ENCODE assay signal across 15 cellular contexts in genomic region chr20:49612127-49612738, GRCh38. TPM values are rescaled to one million over a fixed set of nuclear protein-coding genes. Genes with fewer than 3 reads are reported as not detected.
DNase-seq lines count a peak whose midpoint lies in the region; ATAC-seq, FAIRE-seq and TF ChIP-seq lines count a peak whose summit lies in the region.
"Had no signal": no experiment of that assay in that cellular context is flagged by ENCODE, and none has a peak within 500 bp of the region (broad histone marks: within the 10 kb centered on the region; RNA-seq: fewer than 3 reads in every experiment).

No MANE protein-coding gene starts in this region.

- H3K27ac ChIP-seq in mesenchymal stem cell (ENCODE audit: low read length, poor library complexity, severe bottlenecking) (no peak overlapping the region), skeletal muscle tissue (ENCODE audit: low read depth, low read length) (peak overlapping the region; percentile 54)
- H3K27ac ChIP-seq: Peyer's patch, prostate gland had no signal

- peak overlapping the region; percentile 28 for H2AK5ac ChIP-seq in mesenchymal stem cell (ENCODE audit: low read length, severe bottlenecking)

- no peak for ATAC-seq in GM19328 (IDR thresholded peaks at IDR 0.05; ENCODE audit: unreplicated experiment)

- H3K23ac ChIP-seq in mesenchymal stem cell (ENCODE audit: low read length in 2 of 2) = no peak overlapping the region

- FAIRE-seq in RCC 7860 (lab: Jason Lieb, UNC) = no peak

- no peak overlapping the region for H2BK120ac ChIP-seq in mesenchymal stem cell (ENCODE audit: low read depth, low read length)

- no peak for TF ChIP-seq RAD21 in Ishikawa (IDR thresholded peaks at IDR 0.05; ENCODE audit: low read depth)

- no peak overlapping the region for H4K91ac ChIP-seq in mesenchymal stem cell (ENCODE audit: low read length)

- no peak overlapping the region for H3K18ac ChIP-seq in mesenchymal stem cell (ENCODE audit: low read depth in 1 of 2, low read length in 2 of 2)

- H3K79me1 ChIP-seq in mesenchymal stem cell (replicated peaks; ENCODE audit: low read length, poor library complexity, severe bottlenecking) = no peaks in the 10 kb centered on the region

- 97% methylated on average over 6 of the region's 6 CpGs for WGBS in mesenchymal stem cell

- H3K4me2 ChIP-seq in mesenchymal stem cell (ENCODE audit: low read length, poor library complexity, severe bottlenecking) = no peak overlapping the region

- H2BK12ac ChIP-seq in mesenchymal stem cell (ENCODE audit: low read length in 2 of 2) = no peak overlapping the region

- DNase-seq in foreskin melanocyte (peak; percentile 82), mesenchymal stem cell (no peak), NCI-H69 (lab: John Stamatoyannopoulos, UW) (no peak), RCC 7860 (ENCODE audit: low spot score) (no peak), GM03348 (ENCODE audit: low spot score) (no peak)
- DNase-seq: activated B cell treated with CpG ODN at 0.5 μM for 24 hours; activated gamma-delta T cell treated with Interleukin-2 at 50 U/mL for 16 hours; NCI-H1694 treated with DMSO at 0.1 percent for 48 hours; NCI-H524 treated with DMSO at 0.1 percent for 48 hours; stimulated activated CD4-positive, alpha-beta T cell treated with anti-CD3 and anti-CD28 coated beads, Interleukin-1b, Interleukin-23, amount 100 ng/mL, for 48 hours had no signal

- H3K4ac ChIP-seq in mesenchymal stem cell (ENCODE audit: low read depth in 1 of 2, low read length in 2 of 2) = no peak overlapping the region

- H3K9me3 ChIP-seq in mesenchymal stem cell (ENCODE audit: control insufficient read depth, low read length) (no peaks in the 10 kb centered on the region), skeletal muscle tissue (ENCODE audit: control insufficient read depth in 3 of 3, low read length in 3 of 3) (no peaks in the 10 kb centered on the region)
- H3K9me3 ChIP-seq: Peyer's patch, prostate gland had no signal

- H2AFZ ChIP-seq in mesenchymal stem cell (ENCODE audit: low read depth, low read length) = no peak overlapping the region

- no peak overlapping the region for H2BK15ac ChIP-seq in mesenchymal stem cell (ENCODE audit: low read depth, poor library complexity, severe bottlenecking)

- H3K27me3 ChIP-seq in mesenchymal stem cell (ENCODE audit: control insufficient read depth in 1 of 2, insufficient read depth in 1 of 2, low read length in 2 of 2) = peaks cover 0 to 7% of the 10 kb centered on the region in 2 experiments
- no peaks in the 10 kb centered on the region for H3K27me3 ChIP-seq in skeletal muscle tissue (ENCODE audit: control insufficient read depth in 3 of 3, insufficient read depth in 3 of 3, low read length in 3 of 3)
- H3K27me3 ChIP-seq: Peyer's patch had no signal

- no peaks in the 10 kb centered on the region for H3K36me3 ChIP-seq in mesenchymal stem cell (ENCODE audit: control insufficient read depth in 1 of 2, insufficient read depth in 2 of 2, low read depth in 1 of 2, low read length in 2 of 2)
- H3K36me3 ChIP-seq in skeletal muscle tissue (ENCODE audit: control insufficient read depth in 3 of 3, insufficient read depth in 3 of 3, low read length in 3 of 3) = no peaks in the 10 kb centered on the region
- H3K36me3 ChIP-seq: Peyer's patch, prostate gland had no signal

- H2BK5ac ChIP-seq in mesenchymal stem cell (ENCODE audit: low read depth, low read length, poor library complexity, severe bottlenecking) = no peak overlapping the region

- H3K4me3 ChIP-seq in mesenchymal stem cell (ENCODE audit: insufficient read depth in 1 of 2, low read depth in 1 of 2, low read length in 2 of 2) = no peak overlapping the region
- no peak overlapping the region for H3K4me3 ChIP-seq in skeletal muscle tissue (ENCODE audit: low read length in 3 of 3)
- H3K4me3 ChIP-seq: Peyer's patch, prostate gland had no signal

- no peak overlapping the region for H3K9ac ChIP-seq in mesenchymal stem cell (ENCODE audit: low read length)
- no peak overlapping the region for H3K9ac ChIP-seq in skeletal muscle tissue (ENCODE audit: low read depth in 1 of 3, low read length in 3 of 3)

- H3K4me1 ChIP-seq in mesenchymal stem cell (ENCODE audit: control insufficient read depth, insufficient read depth, low read depth, low read length) (peaks cover 11% of the 10 kb centered on the region), skeletal muscle tissue (ENCODE audit: control insufficient read depth in 3 of 3, insufficient read depth in 3 of 3, low read length in 3 of 3) (peaks cover 16 to 33% (median 30%) of the 10 kb centered on the region in 3 donors)
- H3K4me1 ChIP-seq: prostate gland had no signal

- H3K14ac ChIP-seq in mesenchymal stem cell (ENCODE audit: low read length in 2 of 2) = no peak overlapping the region

- no peak for TF ChIP-seq EP300 in Ishikawa (IDR thresholded peaks at IDR 0.05; ENCODE audit: borderline replicate concordance)

- H4K8ac ChIP-seq in mesenchymal stem cell (ENCODE audit: low read length) = no peak overlapping the region

TF ChIP-seq in Ishikawa, 13 proteins besides CTCF, POLR2A, EP300 and RAD21:
- TF ChIP-seq CEBPB (IDR thresholded peaks at IDR 0.05) = no peak
- no peak for TF ChIP-seq YY1 (IDR thresholded peaks at IDR 0.05; ENCODE audit: low read depth)
- no peak for TF ChIP-seq CREB1 (IDR thresholded peaks at IDR 0.05; ENCODE audit: low read depth)
- no peak for TF ChIP-seq USF1 (IDR thresholded peaks at IDR 0.05)
- no peak for TF ChIP-seq ZBTB7A (IDR thresholded peaks at IDR 0.05; ENCODE audit: low read depth)
- TF ChIP-seq NFIC (IDR thresholded peaks at IDR 0.05) = no peak
- no peak for TF ChIP-seq EGR1 (IDR thresholded peaks at IDR 0.05)
- 0 out of 2 replicates have a peak, but pooled peaks have one; percentile 13 for TF ChIP-seq TCF12 (IDR thresholded peaks at IDR 0.05; ENCODE audit: low read depth)

RNA-seq across cellular contexts. Expression of gene PTGIS, which starts 44.3 kb away (rescaled TPM):
- 0.01 TPM for polyA plus RNA-seq in mesenchymal stem cell (2013, experiment 1 of 2)
- polyA plus RNA-seq in mesenchymal stem cell (2013, experiment 2 of 2) = 0.01 TPM
- total RNA-seq in skeletal muscle tissue = 25.6 TPM
- total RNA-seq: activated B cell treated with CpG ODN at 0.5 μM for 24 hours had no signal
